12 cellular contexts compared by ENCODE assay signal in the genomic region with DNA sequence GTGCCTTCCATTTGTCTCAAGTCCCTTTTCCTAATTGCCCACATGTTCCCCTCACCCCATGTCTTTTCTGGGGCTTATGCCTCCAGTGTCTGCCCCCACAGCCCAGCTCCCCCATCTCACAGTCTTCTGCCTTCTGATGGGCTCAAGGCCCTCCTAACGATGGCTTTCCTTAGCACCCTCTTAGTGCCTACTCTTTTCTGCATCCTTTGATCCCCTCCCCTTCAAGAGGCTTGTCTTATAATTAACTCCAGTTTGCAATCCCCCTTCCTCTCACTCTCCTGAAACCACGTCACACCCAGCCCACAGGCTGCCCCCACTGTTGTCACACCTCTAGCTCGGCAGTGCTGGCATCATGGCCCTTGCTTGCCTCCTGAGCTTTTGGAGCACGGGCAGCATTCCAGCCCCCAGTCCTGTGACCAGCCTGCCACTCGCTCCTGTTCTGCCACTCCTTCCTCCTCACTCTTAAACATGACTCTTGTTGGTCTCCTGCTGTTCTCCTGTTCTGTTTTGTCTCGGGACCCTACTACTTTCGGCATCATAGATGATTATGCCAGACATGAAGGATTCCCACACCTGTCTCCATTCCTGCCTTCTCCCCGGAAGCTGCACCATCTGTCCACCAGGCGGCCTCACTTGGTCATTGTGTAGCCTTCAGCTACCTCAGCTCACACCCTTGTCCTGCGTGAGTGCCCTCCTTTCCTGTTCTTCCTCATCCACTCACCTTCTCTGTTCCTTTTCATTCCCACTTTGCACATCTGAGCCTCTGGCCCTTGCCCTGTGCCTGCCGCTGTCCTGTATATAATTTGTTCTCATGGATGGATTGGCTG. TPM values are rescaled to one million over a fixed set of nuclear protein-coding genes. Genes with fewer than 3 reads are reported as not detected.
DNase-seq lines count a peak whose midpoint lies in the region; ATAC-seq and TF ChIP-seq lines count a peak whose summit lies in the region.
"Had no signal": no experiment of that assay in that cellular context is flagged by ENCODE, and none has a peak within 500 bp of the region (broad histone marks: within the 10 kb centered on the region; RNA-seq: fewer than 3 reads in every experiment).

No MANE protein-coding gene starts in this region.

- H3K4me3 Mint-ChIP-seq in Caco-2 (ENCODE audit: unreplicated experiment): no peak overlapping the region
- H3K4me3 Mint-ChIP-seq in naive thymus-derived CD4-positive, alpha-beta T cell: peak overlapping the region in 2 of 10 donors; percentile 17 to 24

- H3K27ac Mint-ChIP-seq in Caco-2 (ENCODE audit: unreplicated experiment): peak overlapping the region; percentile 16
- peak overlapping the region in 5 of 9 donors; percentile 15 to 59 (median 47) for H3K27ac Mint-ChIP-seq in naive thymus-derived CD4-positive, alpha-beta T cell

- no peaks in the 10 kb centered on the region for H3K9me3 ChIP-seq in Caco-2
- no peaks in the 10 kb centered on the region for H3K9me3 ChIP-seq in naive thymus-derived CD4-positive, alpha-beta T cell (ENCODE audit: control insufficient read depth in 2 of 3, low read length in 3 of 3)

- peak; percentile 44 to 67 for TF ChIP-seq CTCF in Caco-2 (IDR thresholded peaks at IDR 0.05; ENCODE audit: insufficient read depth in 1 of 2, low read depth in 1 of 2, low read length in 1 of 2, severe bottlenecking in 1 of 2, unreplicated experiment in 1 of 2)

- POLR2A ChIA-PET in Caco-2 (lab: Charles Lee): no interaction called here
- POLR2A ChIA-PET in naive thymus-derived CD4-positive, alpha-beta T cell (lab: Charles Lee): interaction anchor here (0.6 kb wide), 1 partner anchor 972 kb away, joined by 3 read pairs; no protein-coding TSS in a partner anchor

- intact Hi-C loops in Caco-2 (cut with micrococcal nuclease; ENCODE audit: unreplicated experiment): no loop called here
- intact Hi-C loops in naive thymus-derived CD4-positive, alpha-beta T cell (cut with micrococcal nuclease): no loop called here

- H3K27me3 Mint-ChIP-seq in Caco-2 (ENCODE audit: insufficient read depth, unreplicated experiment): no peaks in the 10 kb centered on the region
- no peaks in the 10 kb centered on the region for H3K27me3 Mint-ChIP-seq in naive thymus-derived CD4-positive, alpha-beta T cell

- peaks cover 59% of the 10 kb centered on the region for H3K36me3 Mint-ChIP-seq in Caco-2 (ENCODE audit: insufficient read depth, unreplicated experiment)
- H3K36me3 Mint-ChIP-seq in naive thymus-derived CD4-positive, alpha-beta T cell: peaks cover 13 to 43% (median 28%) of the 10 kb centered on the region in 5 donors

- H3K9me3 Mint-ChIP-seq in Caco-2 (ENCODE audit: unreplicated experiment): no peaks in the 10 kb centered on the region
- peaks cover 0 to 2% (median 0%) of the 10 kb centered on the region in 11 donors for H3K9me3 Mint-ChIP-seq in naive thymus-derived CD4-positive, alpha-beta T cell

- peak; percentile 15; the same call in 1 of the 2 replicates for TF ChIP-seq RAD21 in Ishikawa (IDR thresholded peaks at IDR 0.05; ENCODE audit: low read depth)

- CTCF ChIA-PET in Caco-2 (lab: Charles Lee): interaction anchor here (0.5 to 3.0 kb wide), 6 partner anchors 9 to 696 kb away, joined by 3 to 17 read pairs (median 6); partner anchors contain the start of gene SDF2L1
- CTCF ChIA-PET in naive thymus-derived CD4-positive, alpha-beta T cell (lab: Charles Lee): no interaction called here

- H3K4me1 ChIP-seq in Caco-2: 0 out of 2 replicates have a peak, but pooled peaks cover 3% of the 10 kb centered on the region
- H3K4me1 ChIP-seq in naive thymus-derived CD4-positive, alpha-beta T cell (ENCODE audit: control insufficient read depth in 2 of 2, insufficient read depth in 2 of 2, low read length in 2 of 2): peaks cover 18% of the 10 kb centered on the region in 2 donors

- BruUV-seq in Caco-2 (replicated peaks; lab: Mats Ljungman, UMichigan): no TSS peak

- no peak for TF ChIP-seq EP300 in Ishikawa (IDR thresholded peaks at IDR 0.05; ENCODE audit: borderline replicate concordance)

- no peak overlapping the region for H3K27ac ChIP-seq in naive thymus-derived CD4-positive, alpha-beta T cell (ENCODE audit: low read depth, low read length)

- peaks cover 1% of the 10 kb centered on the region for H3K36me3 ChIP-seq in Caco-2 (ENCODE audit: control insufficient read depth, insufficient read depth, low read length)
- H3K36me3 ChIP-seq in naive thymus-derived CD4-positive, alpha-beta T cell (ENCODE audit: control insufficient read depth in 2 of 3, insufficient read depth in 3 of 3, low read length in 3 of 3): peaks cover 0 to 38% (median 5%) of the 10 kb centered on the region in 3 experiments

- no peak for ATAC-seq in naive thymus-derived CD4-positive, alpha-beta T cell
- no peak for ATAC-seq in HG03045 (IDR thresholded peaks at IDR 0.05; ENCODE audit: unreplicated experiment)
- ATAC-seq: GM12878; stimulated activated naive CD8-positive, alpha-beta T cell treated with anti-CD3 and anti-CD28 coated beads, Interleukin-15, Interleukin-2, amounts not matched to agents 100 U/mL and 50 U/mL, for 24 hours had no signal

- no peaks in the 10 kb centered on the region for H3K27me3 ChIP-seq in Caco-2 (replicated peaks; ENCODE audit: control insufficient read depth, insufficient read depth, low read length)
- no peaks in the 10 kb centered on the region for H3K27me3 ChIP-seq in naive thymus-derived CD4-positive, alpha-beta T cell (ENCODE audit: control insufficient read depth in 2 of 2, insufficient read depth in 2 of 2, low read length in 2 of 2)

- H3K4me3 ChIP-seq in Caco-2 (ENCODE audit: low read depth, low read length): no peak overlapping the region
- no peak overlapping the region for H3K4me3 ChIP-seq in naive thymus-derived CD4-positive, alpha-beta T cell (ENCODE audit: low read length)
- H3K4me3 ChIP-seq: GM12878 had no signal

- DNase-seq in Caco-2 (peak; percentile 44 to 48), ecto neural progenitor cell (ENCODE audit: low spot score) (peak; percentile 56), SW 1271 (lab: John Stamatoyannopoulos, UW) (no peak), amniotic stem cell (lab: John Stamatoyannopoulos, UW) (no peak), islet precursor cell (no peak)
- DNase-seq in naive thymus-derived CD4-positive, alpha-beta T cell: no peak
- DNase-seq: activated gamma-delta T cell treated with Interleukin-2 at 50 U/mL for 16 hours; stimulated activated naive CD8-positive, alpha-beta T cell treated with anti-CD3 and anti-CD28 coated beads, Interleukin-15, Interleukin-2, amounts not matched to agents 100 U/mL and 50 U/mL, for 24 hours had no signal

- H3K4me1 Mint-ChIP-seq in Caco-2 (ENCODE audit: low read depth, unreplicated experiment): no peaks in the 10 kb centered on the region
- peaks cover 30 to 77% (median 67%) of the 10 kb centered on the region in 7 donors for H3K4me1 Mint-ChIP-seq in naive thymus-derived CD4-positive, alpha-beta T cell

TF ChIP-seq in Ishikawa, 13 proteins besides CTCF, POLR2A, EP300 and RAD21 (continues in another document):
- TF ChIP-seq ZBTB7A (IDR thresholded peaks at IDR 0.05; ENCODE audit: low read depth): no peak
- TF ChIP-seq CREB1 (IDR thresholded peaks at IDR 0.05; ENCODE audit: low read depth): no peak
- TF ChIP-seq, protein P1, sequence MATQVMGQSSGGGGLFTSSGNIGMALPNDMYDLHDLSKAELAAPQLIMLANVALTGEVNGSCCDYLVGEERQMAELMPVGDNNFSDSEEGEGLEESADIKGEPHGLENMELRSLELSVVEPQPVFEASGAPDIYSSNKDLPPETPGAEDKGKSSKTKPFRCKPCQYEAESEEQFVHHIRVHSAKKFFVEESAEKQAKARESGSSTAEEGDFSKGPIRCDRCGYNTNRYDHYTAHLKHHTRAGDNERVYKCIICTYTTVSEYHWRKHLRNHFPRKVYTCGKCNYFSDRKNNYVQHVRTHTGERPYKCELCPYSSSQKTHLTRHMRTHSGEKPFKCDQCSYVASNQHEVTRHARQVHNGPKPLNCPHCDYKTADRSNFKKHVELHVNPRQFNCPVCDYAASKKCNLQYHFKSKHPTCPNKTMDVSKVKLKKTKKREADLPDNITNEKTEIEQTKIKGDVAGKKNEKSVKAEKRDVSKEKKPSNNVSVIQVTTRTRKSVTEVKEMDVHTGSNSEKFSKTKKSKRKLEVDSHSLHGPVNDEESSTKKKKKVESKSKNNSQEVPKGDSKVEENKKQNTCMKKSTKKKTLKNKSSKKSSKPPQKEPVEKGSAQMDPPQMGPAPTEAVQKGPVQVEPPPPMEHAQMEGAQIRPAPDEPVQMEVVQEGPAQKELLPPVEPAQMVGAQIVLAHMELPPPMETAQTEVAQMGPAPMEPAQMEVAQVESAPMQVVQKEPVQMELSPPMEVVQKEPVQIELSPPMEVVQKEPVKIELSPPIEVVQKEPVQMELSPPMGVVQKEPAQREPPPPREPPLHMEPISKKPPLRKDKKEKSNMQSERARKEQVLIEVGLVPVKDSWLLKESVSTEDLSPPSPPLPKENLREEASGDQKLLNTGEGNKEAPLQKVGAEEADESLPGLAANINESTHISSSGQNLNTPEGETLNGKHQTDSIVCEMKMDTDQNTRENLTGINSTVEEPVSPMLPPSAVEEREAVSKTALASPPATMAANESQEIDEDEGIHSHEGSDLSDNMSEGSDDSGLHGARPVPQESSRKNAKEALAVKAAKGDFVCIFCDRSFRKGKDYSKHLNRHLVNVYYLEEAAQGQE (IDR thresholded peaks at IDR 0.05; ENCODE audit: low read depth): no peak
- TF ChIP-seq, protein P2, sequence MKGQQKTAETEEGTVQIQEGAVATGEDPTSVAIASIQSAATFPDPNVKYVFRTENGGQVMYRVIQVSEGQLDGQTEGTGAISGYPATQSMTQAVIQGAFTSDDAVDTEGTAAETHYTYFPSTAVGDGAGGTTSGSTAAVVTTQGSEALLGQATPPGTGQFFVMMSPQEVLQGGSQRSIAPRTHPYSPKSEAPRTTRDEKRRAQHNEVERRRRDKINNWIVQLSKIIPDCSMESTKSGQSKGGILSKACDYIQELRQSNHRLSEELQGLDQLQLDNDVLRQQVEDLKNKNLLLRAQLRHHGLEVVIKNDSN (IDR thresholded peaks at IDR 0.05): no peak
- TF ChIP-seq YY1 (IDR thresholded peaks at IDR 0.05; ENCODE audit: low read depth): no peak

RNA-seq across cellular contexts. Expression of gene UBE2L3, which starts 26.1 kb away (rescaled TPM):
- 63.4 and 66.7 TPM in 2 replicates for total RNA-seq in Caco-2 (2022)
- 10 to 100 TPM; 22.5 to 55.0 (median 34.2) TPM for total RNA-seq in naive thymus-derived CD4-positive, alpha-beta T cell
- polyA plus RNA-seq in naive thymus-derived CD4-positive, alpha-beta T cell: 100 to 1,000 TPM in 1 of 2 donors, 10 to 100 TPM in 1; 89.8 to 101 TPM

RNA-seq across cellular contexts. Expression of gene YDJC, which starts 36.2 kb away (rescaled TPM):
- total RNA-seq in Caco-2 (2022): 55.9 and 60.0 TPM in 2 replicates
- 10 to 100 TPM; 29.0 to 56.0 (median 38.0) TPM for total RNA-seq in naive thymus-derived CD4-positive, alpha-beta T cell
- 10 to 100 TPM; 51.4 to 75.8 TPM for polyA plus RNA-seq in naive thymus-derived CD4-positive, alpha-beta T cell

RNA-seq across cellular contexts. Expression of gene CCDC116, which starts 38.9 kb away (rescaled TPM):
- total RNA-seq in Caco-2 (2022): not detected in 2 replicates
- under 1 TPM in 4 of 5 experiments, not detected in 1; 0.21 to 0.43 (median 0.27) TPM for total RNA-seq in naive thymus-derived CD4-positive, alpha-beta T cell
- not detected for polyA plus RNA-seq in naive thymus-derived CD4-positive, alpha-beta T cell

RNA-seq across cellular contexts. Expression of gene RIMBP3C, which starts 42.4 kb away (rescaled TPM):
- 0.12 and 0.39 TPM in 2 replicates for total RNA-seq in Caco-2 (2022)
- 1 to 10 TPM in 2 of 5 experiments, under 1 TPM in 3; 0.27 to 4.4 (median 0.77) TPM for total RNA-seq in naive thymus-derived CD4-positive, alpha-beta T cell
- polyA plus RNA-seq in naive thymus-derived CD4-positive, alpha-beta T cell: 1 to 10 TPM in 1 of 2 donors, under 1 TPM in 1; 0.22 to 1.4 TPM
- total RNA-seq: glomerular endothelial cell had no signal

RNA-seq across cellular contexts. Expression of gene SDF2L1, which starts 48.5 kb away (rescaled TPM):
- total RNA-seq in Caco-2 (2022): 48.5 and 49.6 TPM in 2 replicates
- 10 to 100 TPM; 22.1 to 99.8 (median 31.7) TPM for total RNA-seq in naive thymus-derived CD4-positive, alpha-beta T cell
- 10 to 100 TPM; 70.2 to 72.4 TPM for polyA plus RNA-seq in naive thymus-derived CD4-positive, alpha-beta T cell

Comparison
In these comparisons a context has a peak if more than half of its experiments do, and no peak if none do; other contexts are left out.
1. DNase-seq: peak in Caco-2 (2 of 2) and ecto neural progenitor cell (single experiment); none in naive thymus-derived CD4-positive, alpha-beta T cell (0 of 9), SW 1271 (0 of 2), amniotic stem cell (single experiment) and islet precursor cell (single experiment).